Comparison of ENCODE assay signal across 10 cellular contexts in the genomic region with DNA sequence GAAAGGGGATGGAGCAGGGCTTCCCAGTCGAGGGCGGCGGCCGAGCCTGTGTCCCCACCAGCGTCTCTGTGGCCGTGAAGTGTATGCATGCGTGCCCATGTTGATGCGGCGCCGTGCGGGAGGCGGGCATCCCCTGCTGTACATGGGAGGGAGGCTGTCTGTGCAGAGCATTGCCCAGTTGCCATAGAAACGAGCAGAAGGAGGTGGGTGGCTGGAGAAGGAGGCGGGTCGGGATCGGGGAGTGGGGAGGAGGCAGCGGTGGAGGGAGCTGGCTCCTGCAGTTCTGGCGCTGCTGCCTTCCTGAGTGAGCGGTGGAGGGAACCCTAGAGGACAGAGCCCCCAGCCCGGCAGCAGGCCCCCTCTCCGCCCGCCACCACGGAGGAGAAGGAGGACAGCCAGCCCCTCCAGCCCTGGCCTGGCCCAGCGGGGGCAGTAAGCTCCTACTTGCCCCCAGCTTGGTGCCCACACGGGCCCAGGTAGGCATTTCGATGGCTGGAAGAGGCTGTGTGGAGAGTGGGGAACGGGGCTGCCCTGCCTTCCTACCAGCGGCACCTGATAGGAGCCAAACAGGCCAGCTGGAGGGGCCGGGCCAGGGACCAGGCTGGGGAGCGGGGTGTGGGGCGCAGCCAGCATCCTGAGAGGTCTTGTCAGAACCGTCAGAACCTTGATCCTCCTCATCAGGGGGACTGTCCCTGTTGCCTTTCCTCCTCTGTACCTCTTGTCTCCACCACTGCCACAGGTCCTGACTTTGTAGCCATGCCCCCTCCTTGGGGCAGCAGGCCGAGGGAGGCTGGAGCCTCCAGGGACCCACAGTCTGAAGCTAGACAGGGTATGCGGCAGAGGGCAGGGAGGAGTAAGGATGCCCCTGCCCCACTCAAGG. TPM values are rescaled to one million over a fixed set of nuclear protein-coding genes. Genes with fewer than 3 reads are reported as not detected.
DNase-seq lines count a peak whose midpoint lies in the region; ATAC-seq lines count a peak whose summit lies in the region.
"Had no signal": no experiment of that assay in that cellular context is flagged by ENCODE, and none has a peak within 500 bp of the region (broad histone marks: within the 10 kb centered on the region; RNA-seq: fewer than 3 reads in every experiment).

No MANE protein-coding gene starts in this region.

- H3K36me3 ChIP-seq in HUES6 (ENCODE audit: control insufficient read depth, insufficient read depth, low read length) = no peaks in the 10 kb centered on the region
- H3K36me3 ChIP-seq: heart left ventricle had no signal

- no peak overlapping the region for H3K4me3 Mint-ChIP-seq in activated CD8-positive, alpha-beta memory T cell treated with anti-CD3 and anti-CD28 coated beads, Interleukin-2, amount 10 ng/mL, durations not matched to agents 7 days and 5 days
- H3K4me3 Mint-ChIP-seq: activated CD4-positive, alpha-beta memory T cell treated with anti-CD3 and anti-CD28 coated beads, Interleukin-2, amount 10 ng/mL, durations not matched to agents 7 days and 5 days had no signal

- H3K9me3 Mint-ChIP-seq in activated CD8-positive, alpha-beta memory T cell treated with anti-CD3 and anti-CD28 coated beads, Interleukin-2, amount 10 ng/mL, durations not matched to agents 7 days and 5 days (ENCODE audit: low read depth) = peaks cover 4% of the 10 kb centered on the region

- peak in 53 of 58 donors; percentile 18 to 94 (median 70) for DNase-seq in anterior cingulate cortex (lab: John Stamatoyannopoulos, UW)
- DNase-seq in hippocampal formation (lab: John Stamatoyannopoulos, UW) = peak; percentile 19 to 36
- DNase-seq in renal cortical epithelial cell (ENCODE audit: low read depth) = peak; percentile 13
- DNase-seq in activated CD8-positive, alpha-beta memory T cell treated with anti-CD3 and anti-CD28 coated beads, Interleukin-2, amount 10 ng/mL, durations not matched to agents 7 days and 5 days = no peak
- no peak for DNase-seq in DMS79 (lab: John Stamatoyannopoulos, UW)
- DNase-seq: activated CD4-positive, alpha-beta memory T cell treated with anti-CD3 and anti-CD28 coated beads, Interleukin-2, amount 10 ng/mL, durations not matched to agents 7 days and 5 days had no signal

- CTCF ChIA-PET in activated CD8-positive, alpha-beta memory T cell treated with anti-CD3 and anti-CD28 coated beads, Interleukin-2, amount 10 ng/mL, durations not matched to agents 7 days and 5 days (lab: Charles Lee) = no interaction called here

- H3K4me3 ChIP-seq in HUES6 (ENCODE audit: low read depth, low read length) = peak overlapping the region; percentile 88
- H3K4me3 ChIP-seq: heart left ventricle had no signal

- no peaks in the 10 kb centered on the region for H3K9me3 ChIP-seq in HUES6 (ENCODE audit: control insufficient read depth, insufficient read depth, low read depth, low read length)

- H3K27me3 ChIP-seq in HUES6 (ENCODE audit: control insufficient read depth, insufficient read depth, low read length) = peaks cover 10% of the 10 kb centered on the region

- peak overlapping the region; percentile 37 for H3K9ac ChIP-seq in HUES6 (ENCODE audit: low read length)

- no peak overlapping the region for H3K27ac ChIP-seq in HUES6 (ENCODE audit: low read depth, low read length)
- H3K27ac ChIP-seq: heart left ventricle had no signal

- ATAC-seq in activated CD8-positive, alpha-beta memory T cell treated with anti-CD3 and anti-CD28 coated beads, Interleukin-2, amount 10 ng/mL, durations not matched to agents 7 days and 5 days = no peak
- ATAC-seq in HG02571 (IDR thresholded peaks at IDR 0.05; ENCODE audit: unreplicated experiment) = no peak

- no peak overlapping the region for H3K27ac Mint-ChIP-seq in activated CD8-positive, alpha-beta memory T cell treated with anti-CD3 and anti-CD28 coated beads, Interleukin-2, amount 10 ng/mL, durations not matched to agents 7 days and 5 days
- H3K27ac Mint-ChIP-seq: activated CD4-positive, alpha-beta memory T cell treated with anti-CD3 and anti-CD28 coated beads, Interleukin-2, amount 10 ng/mL, durations not matched to agents 7 days and 5 days had no signal

- H3K4me1 Mint-ChIP-seq in activated CD8-positive, alpha-beta memory T cell treated with anti-CD3 and anti-CD28 coated beads, Interleukin-2, amount 10 ng/mL, durations not matched to agents 7 days and 5 days = no peaks in the 10 kb centered on the region
- H3K4me1 Mint-ChIP-seq: activated CD4-positive, alpha-beta memory T cell treated with anti-CD3 and anti-CD28 coated beads, Interleukin-2, amount 10 ng/mL, durations not matched to agents 7 days and 5 days had no signal

- H3K27me3 Mint-ChIP-seq in activated CD8-positive, alpha-beta memory T cell treated with anti-CD3 and anti-CD28 coated beads, Interleukin-2, amount 10 ng/mL, durations not matched to agents 7 days and 5 days = peaks cover 4% of the 10 kb centered on the region

- H3K36me3 Mint-ChIP-seq in activated CD8-positive, alpha-beta memory T cell treated with anti-CD3 and anti-CD28 coated beads, Interleukin-2, amount 10 ng/mL, durations not matched to agents 7 days and 5 days = peaks cover 3% of the 10 kb centered on the region

- peaks cover 18% of the 10 kb centered on the region; the same call in 1 of the 2 replicates for H3K4me1 ChIP-seq in HUES6 (ENCODE audit: control insufficient read depth, insufficient read depth, low read length)

RNA-seq across cellular contexts. Expression of a gene that starts 41.3 kb away (rescaled TPM):
- not detected in 2 replicates for total RNA-seq in renal cortical epithelial cell
- total RNA-seq in activated CD8-positive, alpha-beta memory T cell treated with anti-CD3 and anti-CD28 coated beads, Interleukin-2, amount 10 ng/mL, durations not matched to agents 7 days and 5 days = under 1 TPM in 1 of 2 experiments, not detected in 1; 0.12 TPM
- total RNA-seq: activated CD4-positive, alpha-beta memory T cell treated with anti-CD3 and anti-CD28 coated beads, Interleukin-2, amount 10 ng/mL, durations not matched to agents 7 days and 5 days; NCI-H460 had no signal

RNA-seq across cellular contexts. Expression of a gene that starts 49.0 kb away (rescaled TPM):
- total RNA-seq in renal cortical epithelial cell = under 0.01 TPM in 1 of 2 replicates, not detected in the other
- total RNA-seq in activated CD8-positive, alpha-beta memory T cell treated with anti-CD3 and anti-CD28 coated beads, Interleukin-2, amount 10 ng/mL, durations not matched to agents 7 days and 5 days = 1 to 10 TPM in 1 of 2 experiments, under 1 TPM in 1; 0.59 to 2.2 TPM

Comparison
In these comparisons a context has a peak if more than half of its experiments do, and no peak if none do; other contexts are left out.
1. DNase-seq: peak in anterior cingulate cortex (53 of 58), hippocampal formation (2 of 2) and renal cortical epithelial cell (single experiment); none in activated CD8-positive, alpha-beta memory T cell treated with anti-CD3 and anti-CD28 coated beads, Interleukin-2, amount 10 ng/mL, durations not matched to agents 7 days and 5 days (single experiment) and DMS79 (single experiment).